1 cellular context compared by ENCODE assay signal in the genomic region with DNA sequence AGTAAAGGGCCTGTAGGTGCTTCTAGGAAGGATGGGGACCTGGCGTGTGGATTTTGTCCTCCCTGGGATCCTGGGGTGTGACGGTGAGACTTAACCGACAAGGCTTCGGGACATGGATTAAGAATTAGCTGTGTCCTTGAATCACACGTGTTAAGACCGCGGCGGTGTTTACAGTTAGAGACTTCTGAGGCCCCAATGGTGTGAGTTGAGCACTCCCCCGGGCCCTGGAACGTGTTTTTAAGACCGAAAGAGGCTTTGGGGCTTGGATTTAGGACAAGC.
TF ChIP-seq lines count a peak whose summit lies in the region.

No MANE protein-coding gene starts in this region.

TF ChIP-seq in GM12878, 131 proteins besides CTCF, POLR2A, EP300 and RAD21:
- TF ChIP-seq TCF12 (IDR thresholded peaks at IDR 0.05; ENCODE audit: low read depth, low read length) (no peak), PML (IDR thresholded peaks at IDR 0.05; ENCODE audit: low read length) (no peak), MTA3 (IDR thresholded peaks at IDR 0.05; ENCODE audit: borderline replicate concordance, low read length) (no peak), CHD4 (IDR thresholded peaks at IDR 0.05) (no peak), TCF7 (IDR thresholded peaks at IDR 0.05; ENCODE audit: borderline replicate concordance) (no peak), MYC (IDR thresholded peaks at IDR 0.05; ENCODE audit: insufficient read depth, insufficient read length, insufficient replicate concordance, low read length, severe bottlenecking) (no peak), EGR1 (IDR thresholded peaks at IDR 0.05; ENCODE audit: borderline replicate concordance in 1 of 2, low read depth in 2 of 2, low read length in 2 of 2) (no peak), ZNF274 (IDR thresholded peaks at IDR 0.05; ENCODE audit: insufficient read depth, insufficient read length) (no peak), ELK1 (IDR thresholded peaks at IDR 0.05; ENCODE audit: low read depth, low read length) (no peak), NBN (IDR thresholded peaks at IDR 0.05) (0 out of 2 replicates have a peak, but pooled peaks have one; percentile 13), FOXK2 (IDR thresholded peaks at IDR 0.05) (peak; percentile 62), JUNB (IDR thresholded peaks at IDR 0.05) (no peak), NR2C2 (IDR thresholded peaks at IDR 0.05; ENCODE audit: borderline replicate concordance, control insufficient read depth, insufficient read length, low read depth) (no peak), ETV6 (conservative IDR thresholded peaks at IDR 0.05 in 1 of 2, IDR thresholded peaks at IDR 0.05 in 1 of 2; ENCODE audit: borderline replicate concordance in 1 of 2, low read depth in 1 of 2) (no peak)
- TF ChIP-seq, protein P1, sequence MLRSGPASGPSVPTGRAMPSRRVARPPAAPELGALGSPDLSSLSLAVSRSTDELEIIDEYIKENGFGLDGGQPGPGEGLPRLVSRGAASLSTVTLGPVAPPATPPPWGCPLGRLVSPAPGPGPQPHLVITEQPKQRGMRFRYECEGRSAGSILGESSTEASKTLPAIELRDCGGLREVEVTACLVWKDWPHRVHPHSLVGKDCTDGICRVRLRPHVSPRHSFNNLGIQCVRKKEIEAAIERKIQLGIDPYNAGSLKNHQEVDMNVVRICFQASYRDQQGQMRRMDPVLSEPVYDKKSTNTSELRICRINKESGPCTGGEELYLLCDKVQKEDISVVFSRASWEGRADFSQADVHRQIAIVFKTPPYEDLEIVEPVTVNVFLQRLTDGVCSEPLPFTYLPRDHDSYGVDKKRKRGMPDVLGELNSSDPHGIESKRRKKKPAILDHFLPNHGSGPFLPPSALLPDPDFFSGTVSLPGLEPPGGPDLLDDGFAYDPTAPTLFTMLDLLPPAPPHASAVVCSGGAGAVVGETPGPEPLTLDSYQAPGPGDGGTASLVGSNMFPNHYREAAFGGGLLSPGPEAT (IDR thresholded peaks at IDR 0.05; ENCODE audit: low read depth), result 0 out of 2 replicates have a peak, but pooled peaks have one; percentile 27
TF ChIP-seq in GM12878: peak in this region for 3.
